In genomic region chr20:23120261-23120660, GRCh38 we compare ENCODE assay signal across 17 cellular contexts.
"Had no signal": no experiment of that assay in that cellular context is flagged by ENCODE, and none has a peak within 500 bp of the region (broad histone marks: within the 10 kb centered on the region; RNA-seq: fewer than 3 reads in every experiment).

No MANE protein-coding gene starts in this region.

- H3K36me3 ChIP-seq: prostate gland, right lobe of liver, tibial artery, vagina had no signal

- ATAC-seq: natural killer cell treated with Interleukin-12 subunit alpha and Interleukin-12 subunit beta and Interleukin-15 and Interleukin-18, amount 100 ng/mL, for 72 hours; stimulated activated memory B cell treated with anti-CD40 and anti-IgM and Interleukin-4, amounts not matched to agents 10 μg/mL and 1 μg/mL and 100 μg/mL, for 72 hours; WTC11 had no signal

- H3K27ac ChIP-seq: epithelial cell of prostate, hepatocyte, prostate gland, right lobe of liver, tibial artery, vagina had no signal

- H3K79me2 ChIP-seq: hepatocyte had no signal

- H3K4me3 ChIP-seq: hepatocyte, prostate gland, right lobe of liver, tibial artery, vagina had no signal

- H3K4me2 ChIP-seq: hepatocyte had no signal

- H2AFZ ChIP-seq: hepatocyte had no signal

- H3K9me3 ChIP-seq: prostate gland, right lobe of liver, tibial artery, vagina had no signal

- DNase-seq: activated CD4-positive, alpha-beta memory T cell treated with anti-CD3 and anti-CD28 coated beads, Interleukin-2, amount 10 ng/mL, durations not matched to agents 7 days and 5 days; activated CD4-positive, alpha-beta T cell treated with anti-CD3 and anti-CD28 coated beads for 4 hours; activated naive CD8-positive, alpha-beta T cell treated with anti-CD3 and anti-CD28 coated beads for 36 hours; amygdala; cortex of kidney; islet precursor cell; mesendoderm; occipital lobe; right lobe of liver had no signal

- H3K4me1 ChIP-seq: prostate gland, right lobe of liver had no signal

- H3K27me3 ChIP-seq: hepatocyte, right lobe of liver, tibial artery, vagina had no signal
